ENCODE assay signal across 21 cellular contexts in genomic region chr17:72193395-72194106, GRCh38.
DNase-seq lines count a peak whose midpoint lies in the region; ATAC-seq and TF ChIP-seq lines count a peak whose summit lies in the region.
"Had no signal": no experiment of that assay in that cellular context is flagged by ENCODE, and none has a peak within 500 bp of the region (broad histone marks: within the 10 kb centered on the region; RNA-seq: fewer than 3 reads in every experiment).

No MANE protein-coding gene starts in this region.

- H3K27me3 ChIP-seq in AG04450 (ENCODE audit: control insufficient read depth, insufficient read depth, low read length), result no peaks in the 10 kb centered on the region
- no peaks in the 10 kb centered on the region for H3K27me3 ChIP-seq in mesenchymal stem cell (ENCODE audit: control insufficient read depth in 1 of 2, insufficient read depth in 1 of 2, low read length in 2 of 2)

- no peak for DNase-seq in AG04450 (ENCODE audit: low read depth, low spot score)
- DNase-seq in LHCN-M2 (ENCODE audit: low read depth), result peak; percentile 77
- DNase-seq in fibroblast of mammary gland (ENCODE audit: low read depth), result peak; percentile 60
- no peak for DNase-seq in mesenchymal stem cell
- DNase-seq in stimulated activated naive CD8-positive, alpha-beta T cell treated with anti-CD3 and anti-CD28 coated beads, Interleukin-15, Interleukin-2, amounts not matched to agents 100 U/mL and 50 U/mL, for 24 hours, result no peak
- no peak for DNase-seq in epidermal melanocyte (ENCODE audit: insufficient read length, low spot score)
- DNase-seq in activated naive CD4-positive, alpha-beta T cell (lab: John Stamatoyannopoulos, UW), result no peak
- DNase-seq: activated naive CD4-positive, alpha-beta T cell treated with anti-CD3 and anti-CD28 coated beads, Interleukin-2, amount 10 ng/mL, durations not matched to agents 7 days and 5 days; activated T-cell treated with anti-CD3 and anti-CD28 coated beads for 4 hours; CD4-positive, alpha-beta memory T cell; DMS79; erythroblast; H7; NCI-H1694; stimulated activated CD4-positive, alpha-beta T cell treated with anti-CD3 and anti-CD28 coated beads, Interleukin-12 subunit alpha, Interleukin-12 subunit beta, amount 100 ng/mL, for 4 hours had no signal

- 88% methylated on average over 10 of the region's 10 CpGs for WGBS in mesenchymal stem cell

- H3K18ac ChIP-seq in mesenchymal stem cell (ENCODE audit: low read depth in 1 of 2, low read length in 2 of 2), result no peak overlapping the region

- H2BK120ac ChIP-seq in mesenchymal stem cell (ENCODE audit: low read depth, low read length), result no peak overlapping the region

- H3K4ac ChIP-seq in mesenchymal stem cell (ENCODE audit: low read depth in 1 of 2, low read length in 2 of 2), result no peak overlapping the region

- H2BK5ac ChIP-seq in mesenchymal stem cell (ENCODE audit: low read depth, low read length, poor library complexity, severe bottlenecking), result no peak overlapping the region

- peak overlapping the region; percentile 52 for H3K9ac ChIP-seq in mesenchymal stem cell (ENCODE audit: low read length)

- no peak overlapping the region for H3K4me2 ChIP-seq in mesenchymal stem cell (ENCODE audit: low read length, poor library complexity, severe bottlenecking)
- H3K4me2 ChIP-seq: A549 had no signal

- H3K14ac ChIP-seq in mesenchymal stem cell (ENCODE audit: low read length in 2 of 2), result no peak overlapping the region

- H3K9me3 ChIP-seq in AG04450 (ENCODE audit: control insufficient read depth, insufficient read depth, low read length) (no peaks in the 10 kb centered on the region), mesenchymal stem cell (ENCODE audit: control insufficient read depth, low read length) (no peaks in the 10 kb centered on the region)
- H3K9me3 ChIP-seq: A549, prostate gland, thoracic aorta had no signal

- H2AK5ac ChIP-seq in mesenchymal stem cell (ENCODE audit: low read length, severe bottlenecking), result no peak overlapping the region

- peaks cover 1% of the 10 kb centered on the region for H3K4me1 ChIP-seq in mesenchymal stem cell (ENCODE audit: control insufficient read depth, insufficient read depth, low read depth, low read length)

- H3K23ac ChIP-seq in mesenchymal stem cell (ENCODE audit: low read length in 2 of 2), result no peak overlapping the region

- H3K4me3 ChIP-seq in AG04450 (ENCODE audit: low read depth, low read length), result no peak overlapping the region
- H3K4me3 ChIP-seq in fibroblast of mammary gland (ENCODE audit: control insufficient read depth, low read depth, low read length), result no peak overlapping the region
- no peak overlapping the region for H3K4me3 ChIP-seq in mesenchymal stem cell (ENCODE audit: insufficient read depth in 1 of 2, low read depth in 1 of 2, low read length in 2 of 2)
- H3K4me3 ChIP-seq: A549, prostate gland, thoracic aorta had no signal

- peak overlapping the region; percentile 85 for H3K27ac ChIP-seq in AG04450 (ENCODE audit: low read depth, low read length)
- H3K27ac ChIP-seq in mesenchymal stem cell (ENCODE audit: low read length, poor library complexity, severe bottlenecking), result no peak overlapping the region
- H3K27ac ChIP-seq: A549, prostate gland, RWPE1, thoracic aorta had no signal

- H2AFZ ChIP-seq in mesenchymal stem cell (ENCODE audit: low read depth, low read length), result no peak overlapping the region

- no peak overlapping the region for H2BK12ac ChIP-seq in mesenchymal stem cell (ENCODE audit: low read length in 2 of 2)

- H4K91ac ChIP-seq in mesenchymal stem cell (ENCODE audit: low read length), result no peak overlapping the region

- POLR2A ChIA-PET in AG04450 (lab: Yijun Ruan, JAX), result interaction anchor here (2.8 kb wide), 1 partner anchor 72 kb away, joined by 22 read pairs; the partner anchor contains the start of gene SOX9

- no peak overlapping the region for H4K8ac ChIP-seq in mesenchymal stem cell (ENCODE audit: low read length)

- CTCF ChIA-PET in AG04450 (lab: Charles Lee), result interaction anchor here (1.1 kb wide), 1 partner anchor 363 kb away, joined by 3 read pairs; no protein-coding TSS in a partner anchor

- no peaks in the 10 kb centered on the region for H3K36me3 ChIP-seq in mesenchymal stem cell (ENCODE audit: control insufficient read depth in 1 of 2, insufficient read depth in 2 of 2, low read depth in 1 of 2, low read length in 2 of 2)
- H3K36me3 ChIP-seq: prostate gland, thoracic aorta had no signal

- no peak overlapping the region for H2BK15ac ChIP-seq in mesenchymal stem cell (ENCODE audit: low read depth, poor library complexity, severe bottlenecking)

- H3K79me1 ChIP-seq in mesenchymal stem cell (replicated peaks; ENCODE audit: low read length, poor library complexity, severe bottlenecking), result no peaks in the 10 kb centered on the region

- no peak for ATAC-seq in stimulated activated naive CD8-positive, alpha-beta T cell treated with anti-CD3 and anti-CD28 coated beads, Interleukin-15, Interleukin-2, amounts not matched to agents 100 U/mL and 50 U/mL, for 24 hours
- ATAC-seq in HG02885 (IDR thresholded peaks at IDR 0.05; ENCODE audit: poor library complexity, unreplicated experiment), result no peak
- ATAC-seq: natural killer cell treated with Interleukin-12 subunit alpha and Interleukin-12 subunit beta and Interleukin-15 and Interleukin-18, amount 100 ng/mL, for 72 hours had no signal

- no peak for TF ChIP-seq CTCF in AG04450 (IDR thresholded peaks at IDR 0.05; ENCODE audit: low read depth, low read length)
- no peak for TF ChIP-seq CTCF in fibroblast of mammary gland (conservative IDR thresholded peaks at IDR 0.05; ENCODE audit: control insufficient read depth, insufficient read depth, low read depth, low read length)

Comparison
In these comparisons a context has a peak if more than half of its experiments do, and no peak if none do; other contexts are left out.
1. DNase-seq: peak in LHCN-M2 (single experiment) and fibroblast of mammary gland (single experiment); none in AG04450 (single experiment), mesenchymal stem cell (single experiment), stimulated activated naive CD8-positive, alpha-beta T cell treated with anti-CD3 and anti-CD28 coated beads, Interleukin-15, Interleukin-2, amounts not matched to agents 100 U/mL and 50 U/mL, for 24 hours (single experiment), epidermal melanocyte (single experiment) and activated naive CD4-positive, alpha-beta T cell (0 of 4).